Comparison of ENCODE assay signal across 1 cellular context in the genomic region with DNA sequence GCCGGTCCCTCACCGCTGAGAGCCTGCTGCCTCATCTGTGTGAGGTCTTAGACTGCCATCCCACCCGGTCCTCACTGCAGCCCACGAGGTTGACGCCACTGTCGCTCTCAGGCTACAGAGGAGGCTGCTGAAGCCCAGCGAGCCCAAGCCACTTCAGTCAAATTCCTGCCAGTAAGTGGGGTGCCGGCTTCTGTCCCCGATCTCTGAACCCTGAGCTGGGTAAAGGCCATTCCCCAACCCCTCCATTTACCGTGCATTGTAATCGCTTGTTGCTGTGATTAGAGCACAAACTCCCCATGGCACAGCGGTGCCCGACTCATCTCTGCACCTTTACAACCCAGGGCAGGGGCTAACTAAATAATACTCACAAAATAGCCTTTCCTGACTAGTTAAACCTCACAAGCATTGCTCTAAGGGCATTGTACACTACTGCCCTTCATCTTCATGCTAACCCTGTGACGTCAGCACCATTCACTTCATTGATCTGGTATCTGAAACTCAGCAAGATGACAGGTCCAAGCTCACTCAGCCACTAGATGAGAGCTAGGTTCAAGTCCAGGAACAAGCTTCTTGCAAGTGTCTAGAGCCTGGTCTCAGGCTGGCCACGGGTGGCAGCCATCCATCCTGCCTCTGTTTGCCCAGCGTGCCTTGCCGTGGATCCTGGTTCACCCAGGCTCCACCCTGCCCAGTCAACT.
TF ChIP-seq lines count a peak whose summit lies in the region.

No MANE protein-coding gene starts in this region.

TF ChIP-seq in HepG2, 621 proteins besides CTCF, POLR2A, EP300 and RAD21:
- peak; percentile 38 for TF ChIP-seq ZNF687 (CRISPR knock-in tag; IDR thresholded peaks at IDR 0.05)
- TF ChIP-seq ATF7 (IDR thresholded peaks at IDR 0.05): peak; percentile 28; the same call in 1 of the 2 replicates
- no peak for TF ChIP-seq ATF7 (CRISPR knock-in tag; IDR thresholded peaks at IDR 0.05)
- no peak for TF ChIP-seq TIGD3 (CRISPR knock-in tag; IDR thresholded peaks at IDR 0.05; ENCODE audit: borderline replicate concordance)
- TF ChIP-seq CREB1 (IDR thresholded peaks at IDR 0.05): peak; percentile 92
- TF ChIP-seq CREB1 (CRISPR knock-in tag; IDR thresholded peaks at IDR 0.05): no peak
- TF ChIP-seq, protein P1, sequence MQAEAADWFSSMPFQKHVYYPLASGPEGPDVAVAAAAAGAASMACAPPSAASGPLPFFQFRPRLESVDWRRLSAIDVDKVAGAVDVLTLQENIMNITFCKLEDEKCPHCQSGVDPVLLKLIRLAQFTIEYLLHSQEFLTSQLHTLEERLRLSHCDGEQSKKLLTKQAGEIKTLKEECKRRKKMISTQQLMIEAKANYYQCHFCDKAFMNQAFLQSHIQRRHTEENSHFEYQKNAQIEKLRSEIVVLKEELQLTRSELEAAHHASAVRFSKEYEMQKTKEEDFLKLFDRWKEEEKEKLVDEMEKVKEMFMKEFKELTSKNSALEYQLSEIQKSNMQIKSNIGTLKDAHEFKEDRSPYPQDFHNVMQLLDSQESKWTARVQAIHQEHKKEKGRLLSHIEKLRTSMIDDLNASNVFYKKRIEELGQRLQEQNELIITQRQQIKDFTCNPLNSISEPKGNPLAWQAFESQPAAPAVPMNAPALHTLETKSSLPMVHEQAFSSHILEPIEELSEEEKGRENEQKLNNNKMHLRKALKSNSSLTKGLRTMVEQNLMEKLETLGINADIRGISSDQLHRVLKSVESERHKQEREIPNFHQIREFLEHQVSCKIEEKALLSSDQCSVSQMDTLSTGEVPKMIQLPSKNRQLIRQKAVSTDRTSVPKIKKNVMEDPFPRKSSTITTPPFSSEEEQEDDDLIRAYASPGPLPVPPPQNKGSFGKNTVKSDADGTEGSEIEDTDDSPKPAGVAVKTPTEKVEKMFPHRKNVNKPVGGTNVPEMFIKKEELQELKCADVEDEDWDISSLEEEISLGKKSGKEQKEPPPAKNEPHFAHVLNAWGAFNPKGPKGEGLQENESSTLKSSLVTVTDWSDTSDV (CRISPR knock-in tag; IDR thresholded peaks at IDR 0.05): 0 out of 2 replicates have a peak, but pooled peaks have one; percentile 5
- TF ChIP-seq HIVEP1 (CRISPR knock-in tag; IDR thresholded peaks at IDR 0.05): 0 out of 2 replicates have a peak, but pooled peaks have one; percentile 10
- TF ChIP-seq ZNF225 (CRISPR knock-in tag; IDR thresholded peaks at IDR 0.05): peak; percentile 49; the same call in 1 of the 2 replicates
- no peak for TF ChIP-seq FOXK2 (IDR thresholded peaks at IDR 0.05)
